ENCODE assay signal across 8 cellular contexts in genomic region chrX:49884290-49884862, GRCh38. TPM values are rescaled to one million over a fixed set of nuclear protein-coding genes. Genes with fewer than 3 reads are reported as not detected.
DNase-seq lines count a peak whose midpoint lies in the region; ATAC-seq and TF ChIP-seq lines count a peak whose summit lies in the region.

No MANE protein-coding gene starts in this region.

- H3K27ac Mint-ChIP-seq in CD8-positive, alpha-beta memory T cell: peak overlapping the region in 2 of 8 donors; percentile 2 to 19
- H3K27ac Mint-ChIP-seq in activated naive CD4-positive, alpha-beta T cell treated with anti-CD3 and anti-CD28 coated beads, Interleukin-2, amount 50 U/mL, for 24 hours: no peak overlapping the region

- H3K79me2 ChIP-seq in smooth muscle cell (ENCODE audit: low read depth): no peaks in the 10 kb centered on the region

- no peaks in the 10 kb centered on the region for H3F3A ChIP-seq in smooth muscle cell (ENCODE audit: low read depth)

- DNase-seq in CD8-positive, alpha-beta memory T cell: peak; percentile 22 to 65 (median 32)
- DNase-seq in MG63 (peak; percentile 36), left ventricle myocardium superior (peak; percentile 73), smooth muscle cell (lab: John Stamatoyannopoulos, UW; ENCODE audit: unreplicated experiment) (peak; percentile 5), omental fat pad (ENCODE audit: low spot score) (no peak)

- POLR2A ChIA-PET in CD8-positive, alpha-beta memory T cell (lab: Charles Lee): no interaction called here

- no peak overlapping the region for H2AFZ ChIP-seq in smooth muscle cell (ENCODE audit: low read depth)

- no peaks in the 10 kb centered on the region for H3K9me3 Mint-ChIP-seq in CD8-positive, alpha-beta memory T cell
- no peaks in the 10 kb centered on the region for H3K9me3 Mint-ChIP-seq in activated naive CD4-positive, alpha-beta T cell treated with anti-CD3 and anti-CD28 coated beads, Interleukin-2, amount 50 U/mL, for 24 hours

- 62% methylated on average over 7 of the region's 7 CpGs for WGBS in smooth muscle cell (ENCODE audit: low lambda C conversion rate)

- no peak overlapping the region for H3K4me2 ChIP-seq in smooth muscle cell

- no peak overlapping the region for H3K4me3 ChIP-seq in CD8-positive, alpha-beta memory T cell (ENCODE audit: low read length)
- H3K4me3 ChIP-seq in MG63: no peak overlapping the region
- H3K4me3 ChIP-seq in smooth muscle cell: no peak overlapping the region

- H3K9me3 ChIP-seq in CD8-positive, alpha-beta memory T cell (ENCODE audit: low read length): no peaks in the 10 kb centered on the region
- H3K9me3 ChIP-seq in MG63: no peaks in the 10 kb centered on the region
- H3K9me3 ChIP-seq in smooth muscle cell (replicated peaks; ENCODE audit: low read depth): no peaks in the 10 kb centered on the region

- TF ChIP-seq CTCF in smooth muscle cell (IDR thresholded peaks at IDR 0.05; ENCODE audit: borderline replicate concordance, insufficient read depth, poor library complexity, severe bottlenecking) (peak; percentile 50), omental fat pad (IDR thresholded peaks at IDR 0.05) (no peak)

- H3K9ac ChIP-seq in smooth muscle cell (ENCODE audit: low read depth): no peak overlapping the region

- ATAC-seq in GM19463 (IDR thresholded peaks at IDR 0.05; ENCODE audit: unreplicated experiment) (peak; percentile 44), SK-N-SH treated with all-trans-retinoic acid at 6 μM for 48 hours (peak; percentile 82), left ventricle myocardium superior (peak; percentile 50), omental fat pad (ENCODE audit: low FRiP score) (no peak)

- intact Hi-C loops in left ventricle myocardium superior (cut with micrococcal nuclease): no loop called here

- H3K36me3 ChIP-seq in CD8-positive, alpha-beta memory T cell (ENCODE audit: insufficient read depth, low read length): no peaks in the 10 kb centered on the region
- H3K36me3 ChIP-seq in MG63 (no peaks in the 10 kb centered on the region), smooth muscle cell (ENCODE audit: low read depth) (no peaks in the 10 kb centered on the region)

- H3K27me3 ChIP-seq in CD8-positive, alpha-beta memory T cell (ENCODE audit: insufficient read depth, low read length, poor library complexity, severe bottlenecking): no peaks in the 10 kb centered on the region
- no peaks in the 10 kb centered on the region for H3K27me3 ChIP-seq in MG63
- H3K27me3 ChIP-seq in smooth muscle cell (ENCODE audit: low read depth): no peaks in the 10 kb centered on the region

- H3K27ac ChIP-seq in CD8-positive, alpha-beta memory T cell (ENCODE audit: low read depth, low read length): no peak overlapping the region
- no peak overlapping the region for H3K27ac ChIP-seq in smooth muscle cell (ENCODE audit: low read depth)

- CTCF ChIA-PET in CD8-positive, alpha-beta memory T cell (lab: Charles Lee): interaction anchor here (1.5 to 1.7 kb wide), 2 partner anchors 36 to 38 kb away, joined by 6 read pairs; partner anchors contain the start of gene CLCN5

- peak overlapping the region in 1 of 7 donors; percentile 64 for H3K4me3 Mint-ChIP-seq in CD8-positive, alpha-beta memory T cell
- H3K4me3 Mint-ChIP-seq in activated naive CD4-positive, alpha-beta T cell treated with anti-CD3 and anti-CD28 coated beads, Interleukin-2, amount 50 U/mL, for 24 hours: peak overlapping the region; percentile 66

- no peaks in the 10 kb centered on the region for H4K20me1 ChIP-seq in smooth muscle cell (ENCODE audit: low read depth)

- H3K4me1 ChIP-seq in CD8-positive, alpha-beta memory T cell (ENCODE audit: insufficient read depth, low read length): peaks cover 18% of the 10 kb centered on the region
- no peaks in the 10 kb centered on the region for H3K4me1 ChIP-seq in smooth muscle cell (ENCODE audit: low read depth)

- H3K4me1 Mint-ChIP-seq in CD8-positive, alpha-beta memory T cell: peaks cover 15 to 37% (median 16%) of the 10 kb centered on the region in 3 donors
- peaks cover 30% of the 10 kb centered on the region for H3K4me1 Mint-ChIP-seq in activated naive CD4-positive, alpha-beta T cell treated with anti-CD3 and anti-CD28 coated beads, Interleukin-2, amount 50 U/mL, for 24 hours

- peaks cover 0 to 3% (median 0%) of the 10 kb centered on the region in 3 donors for H3K36me3 Mint-ChIP-seq in CD8-positive, alpha-beta memory T cell
- H3K36me3 Mint-ChIP-seq in activated naive CD4-positive, alpha-beta T cell treated with anti-CD3 and anti-CD28 coated beads, Interleukin-2, amount 50 U/mL, for 24 hours: peaks cover 3% of the 10 kb centered on the region

- peaks cover 0 to 4% of the 10 kb centered on the region in 2 donors for H3K27me3 Mint-ChIP-seq in CD8-positive, alpha-beta memory T cell
- H3K27me3 Mint-ChIP-seq in activated naive CD4-positive, alpha-beta T cell treated with anti-CD3 and anti-CD28 coated beads, Interleukin-2, amount 50 U/mL, for 24 hours: no peaks in the 10 kb centered on the region

TF ChIP-seq in SK-N-SH treated with all-trans-retinoic acid at 6 μM for 48 hours, 23 proteins besides CTCF, POLR2A, EP300 and RAD21:
- TF ChIP-seq RARB (CRISPR knock-in tag; IDR thresholded peaks at IDR 0.05) (no peak), TOX (CRISPR knock-in tag; IDR thresholded peaks at IDR 0.05; ENCODE audit: borderline replicate concordance) (no peak), ZFP30 (CRISPR knock-in tag; IDR thresholded peaks at IDR 0.05) (no peak), POU6F1 (CRISPR knock-in tag; IDR thresholded peaks at IDR 0.05; ENCODE audit: borderline replicate concordance, low read depth) (no peak), TCF4 (CRISPR knock-in tag; IDR thresholded peaks at IDR 0.05; ENCODE audit: borderline replicate concordance) (no peak), ARNTL (CRISPR knock-in tag; IDR thresholded peaks at IDR 0.05; ENCODE audit: borderline replicate concordance, low read depth) (no peak), OSR1 (CRISPR knock-in tag; IDR thresholded peaks at IDR 0.05) (no peak), ESRRG (CRISPR knock-in tag; IDR thresholded peaks at IDR 0.05) (no peak), SNAI2 (CRISPR knock-in tag; IDR thresholded peaks at IDR 0.05) (no peak), CSDC2 (CRISPR knock-in tag; IDR thresholded peaks at IDR 0.05) (no peak)
- TF ChIP-seq, protein P1, sequence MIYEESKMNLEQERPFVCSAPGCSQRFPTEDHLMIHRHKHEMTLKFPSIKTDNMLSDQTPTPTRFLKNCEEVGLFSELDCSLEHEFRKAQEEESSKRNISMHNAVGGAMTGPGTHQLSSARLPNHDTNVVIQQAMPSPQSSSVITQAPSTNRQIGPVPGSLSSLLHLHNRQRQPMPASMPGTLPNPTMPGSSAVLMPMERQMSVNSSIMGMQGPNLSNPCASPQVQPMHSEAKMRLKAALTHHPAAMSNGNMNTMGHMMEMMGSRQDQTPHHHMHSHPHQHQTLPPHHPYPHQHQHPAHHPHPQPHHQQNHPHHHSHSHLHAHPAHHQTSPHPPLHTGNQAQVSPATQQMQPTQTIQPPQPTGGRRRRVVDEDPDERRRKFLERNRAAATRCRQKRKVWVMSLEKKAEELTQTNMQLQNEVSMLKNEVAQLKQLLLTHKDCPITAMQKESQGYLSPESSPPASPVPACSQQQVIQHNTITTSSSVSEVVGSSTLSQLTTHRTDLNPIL (CRISPR knock-in tag; IDR thresholded peaks at IDR 0.05; ENCODE audit: low read depth): no peak
- TF ChIP-seq, protein P2, sequence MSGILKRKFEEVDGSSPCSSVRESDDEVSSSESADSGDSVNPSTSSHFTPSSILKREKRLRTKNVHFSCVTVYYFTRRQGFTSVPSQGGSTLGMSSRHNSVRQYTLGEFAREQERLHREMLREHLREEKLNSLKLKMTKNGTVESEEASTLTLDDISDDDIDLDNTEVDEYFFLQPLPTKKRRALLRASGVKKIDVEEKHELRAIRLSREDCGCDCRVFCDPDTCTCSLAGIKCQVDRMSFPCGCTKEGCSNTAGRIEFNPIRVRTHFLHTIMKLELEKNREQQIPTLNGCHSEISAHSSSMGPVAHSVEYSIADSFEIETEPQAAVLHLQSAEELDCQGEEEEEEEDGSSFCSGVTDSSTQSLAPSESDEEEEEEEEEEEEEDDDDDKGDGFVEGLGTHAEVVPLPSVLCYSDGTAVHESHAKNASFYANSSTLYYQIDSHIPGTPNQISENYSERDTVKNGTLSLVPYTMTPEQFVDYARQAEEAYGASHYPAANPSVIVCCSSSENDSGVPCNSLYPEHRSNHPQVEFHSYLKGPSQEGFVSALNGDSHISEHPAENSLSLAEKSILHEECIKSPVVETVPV (CRISPR knock-in tag; IDR thresholded peaks at IDR 0.05): no peak

RNA-seq across cellular contexts. Expression of gene USP27X, which starts 5.1 kb away (rescaled TPM):
- 1 to 10 TPM; 1.7 TPM for total RNA-seq in CD8-positive, alpha-beta memory T cell
- 0.69 TPM for polyA plus RNA-seq in CD8-positive, alpha-beta memory T cell
- total RNA-seq in MG63 (2014; rRNA removed; shearing (Covaris generic); ENCODE audit: low replicate concordance): 0.56 and 1.3 TPM in 2 replicates
- total RNA-seq in left ventricle myocardium superior (1.9 TPM), smooth muscle cell (3.1 and 4.7 TPM in 2 replicates), omental fat pad (1 to 10 TPM; 1.6 to 2.8 (median 2.3) TPM)
- 0.53 and 1.3 TPM in 2 replicates for polyA plus RNA-seq in smooth muscle cell

RNA-seq across cellular contexts. Expression of gene CLCN5, which starts 38.0 kb away (rescaled TPM):
- 1 to 10 TPM; 3.0 to 4.0 TPM for total RNA-seq in CD8-positive, alpha-beta memory T cell
- 0.63 TPM for polyA plus RNA-seq in CD8-positive, alpha-beta memory T cell
- total RNA-seq in MG63 (2014; rRNA removed; shearing (Covaris generic); ENCODE audit: low replicate concordance): 0.76 and 0.86 TPM in 2 replicates
- total RNA-seq in left ventricle myocardium superior (2.3 TPM), smooth muscle cell (7.1 and 11.7 TPM in 2 replicates), omental fat pad (10 to 100 TPM in 1 of 4 donors, 1 to 10 TPM in 3; 6.6 to 15.0 (median 8.0) TPM)
- polyA plus RNA-seq in smooth muscle cell: 1.7 TPM in 2 replicates

RNA-seq across cellular contexts. Expression of gene PAGE4, which starts 55.3 kb away (rescaled TPM):
- not detected for total RNA-seq in CD8-positive, alpha-beta memory T cell
- polyA plus RNA-seq in CD8-positive, alpha-beta memory T cell: not detected
- not detected in 2 replicates for total RNA-seq in MG63 (2014; rRNA removed; shearing (Covaris generic); ENCODE audit: low replicate concordance)
- total RNA-seq in left ventricle myocardium superior (not detected), smooth muscle cell (not detected in 2 replicates), omental fat pad (not detected)
- not detected in 2 replicates for polyA plus RNA-seq in smooth muscle cell
